ENCODE assay signal across 16 cellular contexts in the genomic region with DNA sequence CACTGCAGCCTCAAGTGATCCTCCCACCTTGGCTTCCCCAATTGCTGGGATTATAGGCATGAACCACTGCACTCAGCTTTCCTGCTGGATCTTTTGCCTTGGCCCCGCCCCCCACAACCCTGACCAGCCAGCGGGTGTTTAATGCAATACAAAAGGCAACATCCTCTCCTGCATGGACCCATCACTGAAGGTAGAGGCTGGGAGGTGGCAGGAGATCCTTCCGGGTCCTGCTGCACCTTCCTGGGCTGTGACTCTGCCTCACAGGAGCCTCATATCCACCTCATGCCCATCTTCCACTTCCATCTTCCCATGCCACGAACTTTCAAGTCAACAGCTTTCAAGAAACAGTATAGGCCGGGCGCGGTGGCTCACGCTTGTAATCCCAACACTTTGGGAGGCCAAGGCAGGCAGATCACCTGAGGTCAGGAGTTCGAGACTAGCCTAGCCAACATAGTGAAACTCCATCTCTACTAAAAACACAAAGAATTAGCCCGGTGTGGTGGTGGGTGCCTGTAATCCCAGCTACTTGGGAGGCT. TPM values are rescaled to one million over a fixed set of nuclear protein-coding genes. Genes with fewer than 3 reads are reported as not detected.
DNase-seq lines count a peak whose midpoint lies in the region; ATAC-seq and TF ChIP-seq lines count a peak whose summit lies in the region.
"Had no signal": no experiment of that assay in that cellular context is flagged by ENCODE, and none has a peak within 500 bp of the region (broad histone marks: within the 10 kb centered on the region; RNA-seq: fewer than 3 reads in every experiment).

No MANE protein-coding gene starts in this region.

- intact Hi-C loops in left ventricle myocardium superior (cut with micrococcal nuclease) (no loop called here), upper lobe of right lung (cut with DNase I) (no loop called here)

- ATAC-seq in left ventricle myocardium superior = no peak
- no peak for ATAC-seq in upper lobe of right lung
- ATAC-seq: A549, Right ventricle myocardium inferior had no signal

- H3K4me3 ChIP-seq in right atrium auricular region = no peak overlapping the region
- no peak overlapping the region for H3K4me3 ChIP-seq in upper lobe of right lung
- H3K4me3 ChIP-seq: A549 had no signal

- TF ChIP-seq CTCF in right atrium auricular region (IDR thresholded peaks at IDR 0.05) (no peak), upper lobe of right lung (IDR thresholded peaks at IDR 0.05) (no peak)

- no peak overlapping the region for H3K27ac ChIP-seq in right atrium auricular region
- H3K27ac ChIP-seq in upper lobe of right lung = no peak overlapping the region
- H3K27ac ChIP-seq: A549, C4-2B had no signal

- H3K9me3 ChIP-seq in right atrium auricular region (peaks cover 0 to 8% of the 10 kb centered on the region in 2 donors), upper lobe of right lung (peaks cover 4% of the 10 kb centered on the region)

- DNase-seq in right atrium auricular region (ENCODE audit: low spot score) = peak; percentile 21
- no peak for DNase-seq in left ventricle myocardium superior
- peak; percentile 40 for DNase-seq in activated CD8-positive, alpha-beta memory T cell treated with anti-CD3 and anti-CD28 coated beads, Interleukin-2, amount 50 U/mL, for 48 hours
- peak; percentile 45 for DNase-seq in mesenteric fat pad (ENCODE audit: low spot score)
- DNase-seq in upper lobe of right lung = peak; percentile 34
- no peak for DNase-seq in AG08396 (ENCODE audit: low spot score)
- DNase-seq in HuH-7.5 (ENCODE audit: low spot score) = no peak
- DNase-seq in GM19240 (ENCODE audit: insufficient read length, low spot score) = no peak
- DNase-seq: KBM-7, NCI-H2107, NCI-H226, NCI-H524 treated with DMSO at 0.1 percent for 48 hours had no signal

- H3K27me3 ChIP-seq in right atrium auricular region = no peaks in the 10 kb centered on the region
- H3K27me3 ChIP-seq in upper lobe of right lung = peaks cover 24% of the 10 kb centered on the region

- H3K4me1 ChIP-seq in right atrium auricular region = no peaks in the 10 kb centered on the region
- no peaks in the 10 kb centered on the region for H3K4me1 ChIP-seq in upper lobe of right lung
- H3K4me1 ChIP-seq: A549 had no signal

- H3K36me3 ChIP-seq in right atrium auricular region = no peaks in the 10 kb centered on the region
- H3K36me3 ChIP-seq in upper lobe of right lung = no peaks in the 10 kb centered on the region

RNA-seq across cellular contexts. Expression of gene WNT9A, which starts 11.7 kb away (rescaled TPM):
- total RNA-seq in right atrium auricular region (1 to 10 TPM in 1 of 2 donors, under 1 TPM in 1; 0.78 to 2.2 TPM), left ventricle myocardium superior (2.5 TPM), mesenteric fat pad (1.3 TPM), upper lobe of right lung (10.2 TPM)

RNA-seq across cellular contexts. Expression of gene WNT3A, which starts 47.4 kb away (rescaled TPM):
- total RNA-seq in right atrium auricular region (not detected), left ventricle myocardium superior (not detected), mesenteric fat pad (not detected), upper lobe of right lung (10.1 TPM)
- total RNA-seq: Daoy, Right ventricle myocardium inferior had no signal

Comparison
In these comparisons a context has a peak if more than half of its experiments do, and no peak if none do; other contexts are left out.
1. DNase-seq: peak in right atrium auricular region (single experiment), activated CD8-positive, alpha-beta memory T cell treated with anti-CD3 and anti-CD28 coated beads, Interleukin-2, amount 50 U/mL, for 48 hours (single experiment), mesenteric fat pad (single experiment) and upper lobe of right lung (single experiment); none in left ventricle myocardium superior (single experiment), AG08396 (single experiment), HuH-7.5 (single experiment) and GM19240 (single experiment).
2. RNA of gene WNT3A, which starts 47.4 kb away (total RNA-seq): 10.1 TPM in upper lobe of right lung (single experiment); not detected in right atrium auricular region, not detected in left ventricle myocardium superior (single experiment) and not detected in mesenteric fat pad (single experiment); every median in the first group is over 10 times any median in the second.